ENCODE assay signal across 7 cellular contexts in the genomic region with DNA sequence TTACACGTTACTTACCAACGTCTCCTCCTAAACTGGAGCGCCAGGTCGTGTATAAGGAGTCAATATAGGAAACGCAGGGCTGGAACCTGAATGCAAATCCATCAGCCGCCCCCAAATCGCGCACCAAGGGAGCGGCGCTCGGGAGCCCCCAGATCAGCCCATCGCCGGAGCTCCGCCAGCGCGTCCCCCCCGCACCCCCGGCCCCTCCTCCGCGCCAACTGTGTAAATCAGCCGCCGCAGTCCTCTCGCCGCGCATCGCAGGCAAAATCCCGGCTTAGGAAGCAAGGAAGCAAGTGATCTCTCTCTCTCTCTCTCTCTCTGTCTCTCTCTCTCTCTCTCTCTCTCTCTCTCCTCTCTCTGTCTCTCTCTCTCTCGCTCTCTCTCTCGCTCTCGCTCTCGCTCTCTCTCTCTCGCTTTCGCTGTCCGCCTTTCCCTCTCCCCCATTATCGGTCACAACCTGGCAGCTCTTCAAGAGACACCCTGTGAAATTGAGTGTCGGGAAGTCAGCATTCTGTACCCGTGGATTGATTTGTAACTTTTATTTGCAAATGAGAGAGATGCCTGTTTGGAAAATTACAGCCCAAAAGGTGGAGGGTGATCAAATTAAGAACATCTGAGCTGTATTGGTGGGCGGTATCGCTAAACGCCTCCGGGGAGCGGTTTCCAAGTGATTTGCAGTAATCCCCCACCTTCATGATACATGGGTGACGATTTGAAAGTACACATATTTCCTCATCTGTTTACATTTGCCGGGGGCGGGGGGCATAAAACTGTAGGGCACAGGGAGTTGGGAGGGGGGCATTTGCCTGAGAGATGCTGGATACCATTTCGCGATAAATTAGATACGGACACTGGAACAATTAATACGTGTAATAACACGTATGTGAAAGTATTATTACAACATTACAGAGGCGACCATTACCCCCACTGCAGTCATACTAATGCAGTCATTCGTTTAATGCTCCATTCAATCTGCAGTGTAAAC. TPM values are rescaled to one million over a fixed set of nuclear protein-coding genes. Genes with fewer than 3 reads are reported as not detected.
A peak's percentile ranks its signal among the peaks of the same experiment; 100 is the strongest.
DNase-seq lines count a peak whose midpoint lies in the region; ATAC-seq and TF ChIP-seq lines count a peak whose summit lies in the region.

No MANE protein-coding gene starts in this region.

- no peak overlapping the region for H3K27ac Mint-ChIP-seq in CD14-positive monocyte

- peaks cover 63 to 70% (median 68%) of the 10 kb centered on the region in 3 donors for H3K27me3 Mint-ChIP-seq in CD14-positive monocyte (ENCODE audit: low read depth in 3 of 3)

- no peaks in the 10 kb centered on the region for H4K20me1 ChIP-seq in SK-N-SH (ENCODE audit: insufficient read depth)

- H3K36me3 ChIP-seq in SK-N-SH (replicated peaks in 1 of 2; ENCODE audit: control insufficient read depth in 1 of 2, insufficient read depth in 2 of 2, low read length in 1 of 2) (no peaks in the 10 kb centered on the region), sigmoid colon (no peaks in the 10 kb centered on the region)

- H3K27me3 ChIP-seq in SK-N-SH (ENCODE audit: insufficient read depth) (peaks cover 50% of the 10 kb centered on the region), sigmoid colon (peaks cover 10 to 96% (median 36%) of the 10 kb centered on the region in 3 donors)

- CTCF ChIA-PET in SK-N-SH (lab: Yijun Ruan, JAX), result no interaction called here

- H3K27ac ChIP-seq in SK-N-SH (ENCODE audit: low read depth in 2 of 2, low read length in 1 of 2), result no peak overlapping the region
- H3K27ac ChIP-seq in sigmoid colon, result peak overlapping the region; percentile 49 to 87 (median 58)

- H3K9me3 ChIP-seq in SK-N-SH (no peaks in the 10 kb centered on the region), sigmoid colon (no peaks in the 10 kb centered on the region)

- TF ChIP-seq CTCF in HFF-Myc (IDR thresholded peaks at IDR 0.05; ENCODE audit: low read depth, low read length, missing control alignments) (no peak), SK-N-SH (IDR thresholded peaks at IDR 0.05) (no peak), sigmoid colon (IDR thresholded peaks at IDR 0.05) (peak in 1 of 4 experiments; percentile 20), CD14-positive monocyte (IDR thresholded peaks at IDR 0.05) (no peak)

- TF ChIP-seq RAD21 in SK-N-SH (IDR thresholded peaks at IDR 0.05; ENCODE audit: low read length), result no peak

- no peaks in the 10 kb centered on the region for H3K36me3 Mint-ChIP-seq in CD14-positive monocyte

- POLR2A ChIA-PET in SK-N-SH (lab: Yijun Ruan, JAX), result no interaction called here

- no peaks in the 10 kb centered on the region for H3K79me2 ChIP-seq in SK-N-SH (ENCODE audit: insufficient read depth)

- H3K4me2 ChIP-seq in SK-N-SH, result peak overlapping the region; percentile 75

- peaks cover 17% of the 10 kb centered on the region for H3K4me1 Mint-ChIP-seq in CD14-positive monocyte

- no peak for TF ChIP-seq POLR2A in sigmoid colon (IDR thresholded peaks at IDR 0.05)

- H3F3A ChIP-seq in SK-N-SH (replicated peaks; ENCODE audit: insufficient read depth), result no peaks in the 10 kb centered on the region

- ATAC-seq in left ventricle myocardium superior (no peak), HG02763 (IDR thresholded peaks at IDR 0.05; ENCODE audit: unreplicated experiment) (no peak)

- H3K4me3 ChIP-seq in HFF-Myc (replicated peaks; ENCODE audit: low read depth, low read length) (0 out of 2 replicates have a peak overlapping the region, but pooled peaks have one; percentile 9), SK-N-SH (ENCODE audit: low read depth in 2 of 2, low read length in 1 of 2) (peak overlapping the region; percentile 39 to 47; a peak in 3 of 4 replicates), sigmoid colon (peak overlapping the region; percentile 44 to 56 (median 52))

- no peak for TF ChIP-seq EP300 in SK-N-SH (IDR thresholded peaks at IDR 0.05; ENCODE audit: borderline replicate concordance in 1 of 2, low read depth in 1 of 2, low read length in 1 of 2)
- no peak for TF ChIP-seq EP300 in sigmoid colon (IDR thresholded peaks at IDR 0.05)

- H3K9ac ChIP-seq in SK-N-SH, result no peak overlapping the region

- H3K9me2 ChIP-seq in SK-N-SH, result no peaks in the 10 kb centered on the region

- H3K4me1 ChIP-seq in SK-N-SH (ENCODE audit: control insufficient read depth in 1 of 2, insufficient read depth in 2 of 2, low read depth in 1 of 2, low read length in 1 of 2) (peaks cover 5 to 23% of the 10 kb centered on the region in 2 experiments; a peak in 2 of 4 replicates), sigmoid colon (peaks cover 0 to 42% (median 29%) of the 10 kb centered on the region in 4 donors)

- H2AFZ ChIP-seq in SK-N-SH (ENCODE audit: low read depth), result peak overlapping the region; percentile 70; the same call in 1 of the 2 replicates

- peaks cover 0 to 20% (median 10%) of the 10 kb centered on the region in 7 donors for H3K9me3 Mint-ChIP-seq in CD14-positive monocyte

- DNase-seq in HFF-Myc (ENCODE audit: extremely low read depth, low read depth), result no peak
- DNase-seq in SK-N-SH, result peak; percentile 50
- DNase-seq in left ventricle myocardium superior, result peak; percentile 18
- DNase-seq in sigmoid colon, result peak; percentile 64
- no peak for DNase-seq in stimulated activated CD4-positive, alpha-beta T cell treated with anti-CD3 and anti-CD28 coated beads, Interleukin-12 subunit alpha, Interleukin-12 subunit beta, amount 100 ng/mL, for 4 hours
- no peak for DNase-seq in CD14-positive monocyte (ENCODE audit: low spot score)

- WGBS in SK-N-SH (ENCODE audit: low lambda C conversion rate), result 11% methylated on average over 28 of the region's 52 CpGs
- WGBS in sigmoid colon, 2 donors, result 4 to 5% methylated on average over 52 of the region's 52 CpGs

- H3K4me3 Mint-ChIP-seq in CD14-positive monocyte, result peak overlapping the region in 1 of 2 donors; percentile 84

- intact Hi-C loops in left ventricle myocardium superior (cut with micrococcal nuclease), result no loop called here
- intact Hi-C loops in sigmoid colon (cut with DNase I), result no loop called here
- intact Hi-C loops in CD14-positive monocyte (cut with micrococcal nuclease), result no loop called here

TF ChIP-seq in SK-N-SH, 30 proteins besides CTCF, POLR2A, EP300 and RAD21:
- no peak for TF ChIP-seq FOXM1 (IDR thresholded peaks at IDR 0.05; ENCODE audit: low read depth)
- no peak for TF ChIP-seq TEAD4 (IDR thresholded peaks at IDR 0.05; ENCODE audit: borderline replicate concordance, insufficient read depth)
- TF ChIP-seq, protein P1, sequence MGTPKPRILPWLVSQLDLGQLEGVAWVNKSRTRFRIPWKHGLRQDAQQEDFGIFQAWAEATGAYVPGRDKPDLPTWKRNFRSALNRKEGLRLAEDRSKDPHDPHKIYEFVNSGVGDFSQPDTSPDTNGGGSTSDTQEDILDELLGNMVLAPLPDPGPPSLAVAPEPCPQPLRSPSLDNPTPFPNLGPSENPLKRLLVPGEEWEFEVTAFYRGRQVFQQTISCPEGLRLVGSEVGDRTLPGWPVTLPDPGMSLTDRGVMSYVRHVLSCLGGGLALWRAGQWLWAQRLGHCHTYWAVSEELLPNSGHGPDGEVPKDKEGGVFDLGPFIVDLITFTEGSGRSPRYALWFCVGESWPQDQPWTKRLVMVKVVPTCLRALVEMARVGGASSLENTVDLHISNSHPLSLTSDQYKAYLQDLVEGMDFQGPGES (IDR thresholded peaks at IDR 0.05; ENCODE audit: low read depth, low read length), result no peak
- TF ChIP-seq FOXJ3 (CRISPR knock-in tag; IDR thresholded peaks at IDR 0.05), result no peak

RNA-seq across cellular contexts. Expression of a gene that starts 0.7 kb away (rescaled TPM):
- polyA plus RNA-seq in SK-N-SH (2012; rRNA removed), result not detected in 2 replicates
- not detected in 2 replicates for polyA plus RNA-seq in SK-N-SH (2012; cell fraction: cytosol; rRNA removed)
- polyA plus RNA-seq in SK-N-SH (2012; cell fraction: nucleus; rRNA removed), result not detected in 2 replicates
- not detected for total RNA-seq in left ventricle myocardium superior
- total RNA-seq in sigmoid colon, result 10 to 100 TPM in 1 of 4 donors, 1 to 10 TPM in 3; 4.1 to 12.5 (median 6.0) TPM
- under 1 TPM in 1 of 3 donors, not detected in 2; 0.66 TPM for polyA plus RNA-seq in sigmoid colon
- not detected for polyA plus RNA-seq in CD14-positive monocyte

Comparison
In these comparisons a context has a peak if more than half of its experiments do, and no peak if none do; other contexts are left out.
1. DNase-seq: peak in SK-N-SH (single experiment), left ventricle myocardium superior (single experiment) and sigmoid colon (single experiment); none in HFF-Myc (single experiment), stimulated activated CD4-positive, alpha-beta T cell treated with anti-CD3 and anti-CD28 coated beads, Interleukin-12 subunit alpha, Interleukin-12 subunit beta, amount 100 ng/mL, for 4 hours (single experiment) and CD14-positive monocyte (single experiment).
2. H3K27ac ChIP-seq: peak in sigmoid colon (4 of 4); none in SK-N-SH (0 of 2).
3. Peak in every context shown above with its lines, with median percentiles within 50 percentile points of each other: H3K4me3 ChIP-seq.